17 cellular contexts compared by ENCODE assay signal in genomic region chr19:11019262-11019661, GRCh38. TPM values are rescaled to one million over a fixed set of nuclear protein-coding genes. Genes with fewer than 3 reads are reported as not detected.
DNase-seq lines count a peak whose midpoint lies in the region; ATAC-seq and TF ChIP-seq lines count a peak whose summit lies in the region.
"Had no signal": no experiment of that assay in that cellular context is flagged by ENCODE, and none has a peak within 500 bp of the region (broad histone marks: within the 10 kb centered on the region; RNA-seq: fewer than 3 reads in every experiment).

No MANE protein-coding gene starts in this region.

- H3K27ac ChIP-seq in suprapubic skin = peak overlapping the region; percentile 70
- H3K27ac ChIP-seq in heart left ventricle = no peak overlapping the region

- intact Hi-C loops in Caco-2 (cut with micrococcal nuclease; ENCODE audit: unreplicated experiment) (no loop called here), heart left ventricle (cut with DNase I) (loop anchor here in 2 of 10 donors (5.0 to 10.0 kb wide), 2 partner anchors 72 to 74 kb away; no protein-coding TSS in a partner anchor)

- POLR2A ChIA-PET in Caco-2 (lab: Charles Lee) = no interaction called here

- H3K27ac Mint-ChIP-seq in Caco-2 (ENCODE audit: unreplicated experiment) = peak overlapping the region; percentile 69
- H3K27ac Mint-ChIP-seq in activated T-helper 17 cell treated with anti-CD3 and anti-CD28 coated beads, Interleukin-2, amount 50 U/mL, for 72 hours = peak overlapping the region; percentile 56
- H3K27ac Mint-ChIP-seq in nephron progenitor cell = peak overlapping the region; percentile 79
- H3K27ac Mint-ChIP-seq: CD8-positive, alpha-beta memory T cell had no signal

- no peak for ATAC-seq in activated T-helper 17 cell treated with anti-CD3 and anti-CD28 coated beads, Interleukin-2, amount 50 U/mL, for 72 hours (replicated peaks)
- no peak for ATAC-seq in heart left ventricle
- ATAC-seq: Panc1 had no signal

- no TSS peak for BruUV-seq in Caco-2 (replicated peaks; lab: Mats Ljungman, UMichigan)

- H3K4me1 Mint-ChIP-seq in Caco-2 (ENCODE audit: low read depth, unreplicated experiment) (peaks cover 13% of the 10 kb centered on the region), nephron progenitor cell (peaks cover 42% of the 10 kb centered on the region)
- H3K4me1 Mint-ChIP-seq in activated T-helper 17 cell treated with anti-CD3 and anti-CD28 coated beads, Interleukin-2, amount 50 U/mL, for 72 hours = no peaks in the 10 kb centered on the region
- H3K4me1 Mint-ChIP-seq: CD14-positive monocyte; CD8-positive, alpha-beta memory T cell had no signal

- no peak for TF ChIP-seq CTCF in Caco-2 (IDR thresholded peaks at IDR 0.05; ENCODE audit: insufficient read depth in 1 of 2, low read depth in 1 of 2, low read length in 1 of 2, severe bottlenecking in 1 of 2, unreplicated experiment in 1 of 2)
- no peak for TF ChIP-seq CTCF in nephron progenitor cell (IDR thresholded peaks at IDR 0.05)
- no peak for TF ChIP-seq CTCF in suprapubic skin (IDR thresholded peaks at IDR 0.05)
- TF ChIP-seq CTCF in heart left ventricle (IDR thresholded peaks at IDR 0.05) = no peak

- H3K27me3 ChIP-seq in Caco-2 (replicated peaks; ENCODE audit: control insufficient read depth, insufficient read depth, low read length) (no peaks in the 10 kb centered on the region), suprapubic skin (no peaks in the 10 kb centered on the region), heart left ventricle (no peaks in the 10 kb centered on the region)
- H3K27me3 ChIP-seq: MG63 had no signal

- DNase-seq in Caco-2 (no peak), nephron progenitor cell (no peak), suprapubic skin (ENCODE audit: low spot score in 2 of 2) (no peak), heart left ventricle (no peak), 8988T (no peak), NCI-H446 treated with DMSO at 0.1 percent for 48 hours (lab: John Stamatoyannopoulos, UW) (no peak)
- DNase-seq: CD8-positive, alpha-beta memory T cell; DMS153; DND-41; KBM-7; NCI-H2029; NCI-H526 treated with DMSO at 0.1 percent for 48 hours; SHP77 treated with DMSO at 0.1 percent for 48 hours had no signal

- H3K36me3 ChIP-seq in Caco-2 (ENCODE audit: control insufficient read depth, insufficient read depth, low read length) (peaks cover 1% of the 10 kb centered on the region), suprapubic skin (peaks cover 100% of the 10 kb centered on the region), heart left ventricle (peaks cover 0 to 100% (median 95%) of the 10 kb centered on the region in 9 donors)

- no peak overlapping the region for H3K4me3 Mint-ChIP-seq in Caco-2 (ENCODE audit: unreplicated experiment)
- no peak overlapping the region for H3K4me3 Mint-ChIP-seq in activated T-helper 17 cell treated with anti-CD3 and anti-CD28 coated beads, Interleukin-2, amount 50 U/mL, for 72 hours
- no peak overlapping the region for H3K4me3 Mint-ChIP-seq in nephron progenitor cell
- H3K4me3 Mint-ChIP-seq: CD14-positive monocyte; CD8-positive, alpha-beta memory T cell had no signal

- H3K9me3 Mint-ChIP-seq in Caco-2 (ENCODE audit: unreplicated experiment) = no peaks in the 10 kb centered on the region
- no peaks in the 10 kb centered on the region for H3K9me3 Mint-ChIP-seq in activated T-helper 17 cell treated with anti-CD3 and anti-CD28 coated beads, Interleukin-2, amount 50 U/mL, for 72 hours
- no peaks in the 10 kb centered on the region for H3K9me3 Mint-ChIP-seq in nephron progenitor cell
- H3K9me3 Mint-ChIP-seq: CD14-positive monocyte; CD8-positive, alpha-beta memory T cell had no signal

- peaks cover 89% of the 10 kb centered on the region for H3K36me3 Mint-ChIP-seq in Caco-2 (ENCODE audit: insufficient read depth, unreplicated experiment)
- H3K36me3 Mint-ChIP-seq in activated T-helper 17 cell treated with anti-CD3 and anti-CD28 coated beads, Interleukin-2, amount 50 U/mL, for 72 hours (ENCODE audit: low read depth) = peaks cover 95% of the 10 kb centered on the region
- H3K36me3 Mint-ChIP-seq in nephron progenitor cell (ENCODE audit: low read depth) = peaks cover 74% of the 10 kb centered on the region

- no peak for TF ChIP-seq EP300 in suprapubic skin (IDR thresholded peaks at IDR 0.05)

- H3K9me3 ChIP-seq in Caco-2 (no peaks in the 10 kb centered on the region), suprapubic skin (no peaks in the 10 kb centered on the region), heart left ventricle (no peaks in the 10 kb centered on the region)
- H3K9me3 ChIP-seq: MG63 had no signal

- 95% methylated on average over 13 of the region's 21 CpGs for WGBS in suprapubic skin
- WGBS in heart left ventricle, 4 donors = 93 to 96% (median 94%) methylated on average over 15 to 21 of the region's 21 CpGs

- CTCF ChIA-PET in Caco-2 (lab: Charles Lee) = no interaction called here

- H3K27me3 Mint-ChIP-seq in Caco-2 (ENCODE audit: insufficient read depth, unreplicated experiment) = no peaks in the 10 kb centered on the region
- no peaks in the 10 kb centered on the region for H3K27me3 Mint-ChIP-seq in activated T-helper 17 cell treated with anti-CD3 and anti-CD28 coated beads, Interleukin-2, amount 50 U/mL, for 72 hours
- H3K27me3 Mint-ChIP-seq in nephron progenitor cell (ENCODE audit: low read depth, poor library complexity) = no peaks in the 10 kb centered on the region

- H3K4me1 ChIP-seq in Caco-2 (peaks cover 10% of the 10 kb centered on the region; the same call in 1 of the 2 replicates), suprapubic skin (no peaks in the 10 kb centered on the region), heart left ventricle (peaks cover 0 to 18% (median 0%) of the 10 kb centered on the region in 12 donors)

- no peak overlapping the region for H3K4me3 ChIP-seq in Caco-2 (ENCODE audit: low read depth, low read length)
- no peak overlapping the region for H3K4me3 ChIP-seq in suprapubic skin
- H3K4me3 ChIP-seq in heart left ventricle = no peak overlapping the region
- H3K4me3 ChIP-seq: MG63 had no signal

- TF ChIP-seq POLR2A in suprapubic skin (IDR thresholded peaks at IDR 0.05) = no peak
- no peak for TF ChIP-seq POLR2A in heart left ventricle (IDR thresholded peaks at IDR 0.05)

RNA-seq across cellular contexts. Expression of gene SMARCA4, which starts 58.4 kb away (rescaled TPM):
- total RNA-seq in Caco-2 (2022) = 171 and 180 TPM in 2 replicates
- total RNA-seq in activated T-helper 17 cell treated with anti-CD3 and anti-CD28 coated beads, Interleukin-2, amount 50 U/mL, for 72 hours = 100 to 1,000 TPM in 1 of 2 donors, 10 to 100 TPM in 1; 71.5 to 119 TPM
- 100 to 1,000 TPM in 2 of 4 donors, 10 to 100 TPM in 2; 85.2 to 142 (median 101) TPM for total RNA-seq in suprapubic skin
- total RNA-seq in heart left ventricle = 10 to 100 TPM; 34.1 to 70.9 (median 48.3) TPM
- polyA plus RNA-seq in heart left ventricle = 10 to 100 TPM; 49.5 to 62.5 TPM
